19 cellular contexts compared by ENCODE assay signal in genomic region chr12:92844147-92844763, GRCh38.
DNase-seq lines count a peak whose midpoint lies in the region; FAIRE-seq and TF ChIP-seq lines count a peak whose summit lies in the region.
"Had no signal": no experiment of that assay in that cellular context is flagged by ENCODE, and none has a peak within 500 bp of the region (broad histone marks: within the 10 kb centered on the region; RNA-seq: fewer than 3 reads in every experiment).

No MANE protein-coding gene starts in this region.

- no peaks in the 10 kb centered on the region for H3K27me3 ChIP-seq in keratinocyte (ENCODE audit: control insufficient read depth, extremely low read depth, insufficient read depth, low read length)
- no peaks in the 10 kb centered on the region for H3K27me3 ChIP-seq in tibial nerve

- no peaks in the 10 kb centered on the region for H3K79me2 ChIP-seq in keratinocyte (ENCODE audit: control insufficient read depth, insufficient read depth, low read length)

- peaks cover 4% of the 10 kb centered on the region for H3K4me1 ChIP-seq in keratinocyte (ENCODE audit: control insufficient read depth, extremely low read depth, insufficient read depth, low read length)
- H3K4me1 ChIP-seq in tibial nerve = no peaks in the 10 kb centered on the region

- H4K20me1 ChIP-seq in keratinocyte (ENCODE audit: control insufficient read depth, extremely low read depth, insufficient read depth, low read length) = no peaks in the 10 kb centered on the region

- H3K9me1 ChIP-seq in keratinocyte (ENCODE audit: control insufficient read depth, extremely low read depth, insufficient read depth, low read length) = peaks cover 4% of the 10 kb centered on the region

- peaks cover 1 to 3% of the 10 kb centered on the region in 2 experiments for H3K36me3 ChIP-seq in keratinocyte (ENCODE audit: control insufficient read depth in 2 of 2, extremely low read depth in 1 of 2, insufficient read depth in 2 of 2, low read length in 2 of 2)
- peaks cover 0 to 27% (median 0%) of the 10 kb centered on the region in 3 donors for H3K36me3 ChIP-seq in tibial nerve

- TF ChIP-seq EP300 in tibial nerve (IDR thresholded peaks at IDR 0.05) = no peak

- H3K4me3 ChIP-seq in keratinocyte (ENCODE audit: control insufficient read depth in 2 of 3, extremely low read depth in 1 of 3, insufficient read depth in 2 of 3, low read depth in 1 of 3, low read length in 3 of 3) = no peak overlapping the region
- H3K4me3 ChIP-seq in tibial nerve = no peak overlapping the region

- TF ChIP-seq POLR2A in tibial nerve (IDR thresholded peaks at IDR 0.05) = no peak

- DNase-seq in SW480 (ENCODE audit: low spot score) (peak; percentile 29), dedifferentiated amniotic fluid mesenchymal stem cell (ENCODE audit: extremely low spot score) (peak; percentile 61), keratinocyte (ENCODE audit: low read depth, low spot score) (no peak), pons (ENCODE audit: low spot score) (no peak), tibial nerve (ENCODE audit: low spot score in 2 of 2) (no peak), NCI-H510A treated with DMSO at 0.1 percent for 48 hours (lab: John Stamatoyannopoulos, UW) (no peak), GM20000 (ENCODE audit: low spot score) (no peak)
- DNase-seq: C1 segment of cervical spinal cord, DND-41, GDM1, Kasumi-1, NCI-H1105 treated with DMSO at 0.1 percent for 48 hours, NCI-H187, NCI-H345, NCI-H69, RPMI8226 had no signal

- dilution Hi-C loops in keratinocyte (cut with MboI; ENCODE audit: extremely low pct_ligation_motif_present, low sequenced_read_pairs) = no loop called here

- no peak overlapping the region for H3K4me2 ChIP-seq in keratinocyte (ENCODE audit: control insufficient read depth, extremely low read depth, insufficient read depth, low read depth, low read length)

- TF ChIP-seq CTCF in keratinocyte (optimal IDR thresholded peaks at IDR 0.05 in 1 of 3, IDR thresholded peaks at IDR 0.05 in 1 of 3, conservative IDR thresholded peaks at IDR 0.05 in 1 of 3; ENCODE audit: extremely low read depth in 1 of 3, insufficient read depth in 2 of 3, low read length in 3 of 3) (no peak), tibial nerve (IDR thresholded peaks at IDR 0.05) (no peak), GM20000 (IDR thresholded peaks at IDR 0.05; ENCODE audit: extremely low read depth, missing control alignments) (no peak)

- 80 to 91% methylated on average over 1 of the region's 1 CpG for WGBS in tibial nerve, 2 donors

- FAIRE-seq in G401.6 (lab: Jason Lieb, UNC) = peak; percentile 65
- no peak for FAIRE-seq in keratinocyte (lab: Jason Lieb, UNC)
- FAIRE-seq: GM12892, H54 had no signal

- no peak overlapping the region for H2AFZ ChIP-seq in keratinocyte (ENCODE audit: control insufficient read depth, low read length)

- peak overlapping the region; percentile 53 for H3K27ac ChIP-seq in keratinocyte (ENCODE audit: control insufficient read depth, insufficient read depth, low read length)
- H3K27ac ChIP-seq in tibial nerve = no peak overlapping the region

- H3K9ac ChIP-seq in keratinocyte (ENCODE audit: control insufficient read depth, extremely low read depth, insufficient read depth, low read length) = no peak overlapping the region

- no peaks in the 10 kb centered on the region for H3K9me3 ChIP-seq in keratinocyte (ENCODE audit: control insufficient read depth, low read depth, low read length)
- H3K9me3 ChIP-seq in tibial nerve = peaks cover 0 to 16% (median 2%) of the 10 kb centered on the region in 4 donors

Comparison
In these comparisons a context has a peak if more than half of its experiments do, and no peak if none do; other contexts are left out.
1. DNase-seq: peak in SW480 (single experiment) and dedifferentiated amniotic fluid mesenchymal stem cell (single experiment); none in keratinocyte (single experiment), pons (single experiment), tibial nerve (0 of 2), NCI-H510A treated with DMSO at 0.1 percent for 48 hours (single experiment) and GM20000 (single experiment).